In the genomic region with DNA sequence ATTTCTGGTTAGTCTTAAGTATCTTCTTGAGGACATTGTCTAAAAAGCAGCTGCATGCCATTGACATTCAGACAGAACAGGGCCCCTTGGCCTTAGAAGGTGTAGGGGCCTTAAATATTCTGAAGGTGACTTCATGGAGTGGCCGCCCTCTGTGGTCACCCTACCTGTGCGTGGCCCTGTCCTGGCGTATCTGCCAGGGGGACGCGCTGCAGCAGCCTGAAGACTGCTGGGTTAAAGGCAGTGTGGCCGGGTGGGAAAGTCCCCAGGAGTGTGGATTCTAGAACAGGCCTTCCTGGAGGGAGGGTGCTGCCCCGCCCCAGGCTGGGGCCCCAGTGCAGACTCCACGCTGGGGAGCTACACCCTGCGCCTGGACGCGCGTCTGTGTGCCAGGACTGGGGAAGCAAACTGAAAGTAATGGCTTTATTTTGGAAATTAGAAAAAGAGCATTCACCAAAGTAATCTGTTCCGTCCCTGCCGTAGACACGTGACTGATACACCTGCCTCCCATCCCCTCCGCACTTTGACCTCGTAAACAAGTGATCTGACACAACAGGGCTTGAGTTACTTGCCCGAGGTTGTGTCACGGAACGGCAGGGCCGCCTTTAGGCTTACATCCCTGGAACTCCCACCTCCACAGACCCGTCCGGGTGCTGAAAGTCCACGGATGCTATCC, we compare ENCODE assay signal across 7 cellular contexts. TPM values are rescaled to one million over a fixed set of nuclear protein-coding genes. Genes with fewer than 3 reads are reported as not detected.
DNase-seq lines count a peak whose midpoint lies in the region; ATAC-seq and TF ChIP-seq lines count a peak whose summit lies in the region.

No MANE protein-coding gene starts in this region.

- H3K4me3 ChIP-seq in mucosa of rectum (ENCODE audit: low read length in 2 of 2) (peak overlapping the region; percentile 67 to 75), testis (peak overlapping the region in 1 of 2 donors; percentile 73)

- H3K4me1 ChIP-seq in mucosa of rectum (ENCODE audit: control insufficient read depth in 2 of 2, insufficient read depth in 2 of 2, low read length in 2 of 2) = peaks cover 16 to 24% of the 10 kb centered on the region in 2 donors
- H3K4me1 ChIP-seq in testis = peaks cover 15% of the 10 kb centered on the region

- peak overlapping the region; percentile 72 for H3K4me3 Mint-ChIP-seq in chondrocyte (ENCODE audit: unreplicated experiment)

- no peaks in the 10 kb centered on the region for H3K9me3 Mint-ChIP-seq in chondrocyte (ENCODE audit: low read depth)

- H3K9me3 ChIP-seq in mucosa of rectum (ENCODE audit: control insufficient read depth in 2 of 2, low read length in 2 of 2) (no peaks in the 10 kb centered on the region), testis (no peaks in the 10 kb centered on the region)

- H3K9ac ChIP-seq in mucosa of rectum (ENCODE audit: low read depth in 1 of 2, low read length in 2 of 2) = peak overlapping the region; percentile 57 to 72

- no peaks in the 10 kb centered on the region for H3K27me3 ChIP-seq in mucosa of rectum (ENCODE audit: control insufficient read depth in 2 of 2, insufficient read depth in 2 of 2, low read length in 2 of 2)
- no peaks in the 10 kb centered on the region for H3K27me3 ChIP-seq in testis

- H3K36me3 Mint-ChIP-seq in chondrocyte (ENCODE audit: low read depth) = peaks cover 2% of the 10 kb centered on the region

- DNase-seq in T-helper 22 cell (ENCODE audit: low read depth) (peak; percentile 58), chondrocyte (ENCODE audit: low spot score) (peak; percentile 59), testis (no peak), SIG-M5 treated with dmso at 0.1 percent for 504 hours (lab: John Stamatoyannopoulos, UW; ENCODE audit: unreplicated experiment) (no peak), NCI-H345 treated with DMSO at 0.1 percent for 48 hours (lab: John Stamatoyannopoulos, UW; ENCODE audit: unreplicated experiment) (no peak)

- ATAC-seq in GM21576 (IDR thresholded peaks at IDR 0.05; ENCODE audit: unreplicated experiment) = peak; percentile 59

- TF ChIP-seq CTCF in chondrocyte (IDR thresholded peaks at IDR 0.05) = no peak
- TF ChIP-seq CTCF in testis (IDR thresholded peaks at IDR 0.05) = no peak

- intact Hi-C loops in testis (cut with DNase I; ENCODE audit: low total_unique reads) = loop anchor here (10.0 kb wide), 1 partner anchor 118 kb away; no protein-coding TSS in a partner anchor

- H3K4me1 Mint-ChIP-seq in chondrocyte (ENCODE audit: low read depth) = peaks cover 16% of the 10 kb centered on the region

- H3K27ac ChIP-seq in mucosa of rectum (ENCODE audit: low read depth in 2 of 2, low read length in 2 of 2) (peak overlapping the region; percentile 90 to 92), testis (peak overlapping the region; percentile 12 to 91)

- no peaks in the 10 kb centered on the region for H3K27me3 Mint-ChIP-seq in chondrocyte (ENCODE audit: low read depth)

- peak overlapping the region; percentile 85 for H3K27ac Mint-ChIP-seq in chondrocyte (ENCODE audit: unreplicated experiment)

- H3K36me3 ChIP-seq in mucosa of rectum (ENCODE audit: control insufficient read depth in 2 of 2, insufficient read depth in 2 of 2, low read length in 2 of 2) (peaks cover 0 to 4% of the 10 kb centered on the region in 2 donors), testis (ENCODE audit: low read depth, missing control alignments) (no peaks in the 10 kb centered on the region)

- WGBS in testis, 2 donors = 43 to 47% methylated on average over 24 of the region's 24 CpGs

- TF ChIP-seq POLR2A in testis (IDR thresholded peaks at IDR 0.05) = no peak

RNA-seq across cellular contexts. Expression of gene AGPAT3, which starts 1.8 kb away (rescaled TPM):
- total RNA-seq in chondrocyte (43.5 to 48.1 TPM (median 45.4 TPM) in 3 replicates), testis (10 to 100 TPM; 64.5 to 77.5 TPM)
- polyA plus RNA-seq in testis (ENCODE audit: insufficient read depth, low read depth, low replicate concordance) = 69.8 TPM

Comparison
In these comparisons a context has a peak if more than half of its experiments do, and no peak if none do; other contexts are left out.
1. DNase-seq: peak in T-helper 22 cell (single experiment) and chondrocyte (single experiment); none in testis (single experiment), SIG-M5 treated with dmso at 0.1 percent for 504 hours (single experiment) and NCI-H345 treated with DMSO at 0.1 percent for 48 hours (single experiment).